27 cellular contexts compared by ENCODE assay signal in the genomic region with DNA sequence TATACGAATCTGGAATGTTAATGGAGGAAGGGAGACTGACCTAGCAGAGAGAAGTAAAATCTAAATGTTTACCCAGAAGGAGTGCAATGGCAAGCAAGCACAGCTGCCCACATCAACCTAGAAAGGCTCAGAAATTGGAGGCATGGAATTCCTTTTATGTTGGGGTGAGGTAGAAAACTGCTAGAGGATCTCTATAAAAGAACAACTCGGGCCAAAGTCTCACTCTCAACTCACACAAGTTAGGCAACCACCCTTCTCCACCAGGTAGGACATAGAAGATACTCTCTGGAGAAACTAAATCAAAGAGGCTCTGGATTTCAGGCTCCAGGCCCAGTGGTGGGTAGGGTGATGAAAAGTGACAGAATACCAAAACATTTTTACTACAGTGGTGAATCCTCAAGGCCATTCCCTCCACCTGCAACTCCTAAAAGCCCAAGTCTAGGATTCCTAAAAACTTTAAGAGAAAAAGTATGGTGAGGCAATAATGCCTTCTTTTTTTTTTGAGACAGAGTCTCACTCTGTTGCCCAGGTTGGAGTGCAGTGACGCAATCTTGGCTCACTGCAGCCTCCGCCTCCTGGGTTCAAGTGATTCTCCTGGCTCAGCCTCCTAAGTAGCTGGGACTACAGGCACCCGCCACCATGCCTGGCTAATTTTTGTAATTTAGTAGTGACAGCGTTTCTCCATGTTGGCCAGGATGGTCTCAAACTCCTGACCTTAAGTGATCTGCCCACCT. TPM values are rescaled to one million over a fixed set of nuclear protein-coding genes. Genes with fewer than 3 reads are reported as not detected.
"Had no signal": no experiment of that assay in that cellular context is flagged by ENCODE, and none has a peak within 500 bp of the region (broad histone marks: within the 10 kb centered on the region; RNA-seq: fewer than 3 reads in every experiment).

No MANE protein-coding gene starts in this region.

- H3K27ac ChIP-seq: adrenal gland, breast epithelium, WERI-Rb-1 had no signal

- H3K27me3 Mint-ChIP-seq: activated naive CD4-positive, alpha-beta T cell treated with anti-CD3 and anti-CD28 coated beads, Interleukin-2, amount 10 ng/mL, durations not matched to agents 7 days and 5 days had no signal

- H3K9me3 Mint-ChIP-seq: activated CD4-positive, alpha-beta memory T cell treated with anti-CD3 and anti-CD28 coated beads, Interleukin-2, amount 10 ng/mL, durations not matched to agents 7 days and 5 days; activated naive CD4-positive, alpha-beta T cell treated with anti-CD3 and anti-CD28 coated beads, Interleukin-2, amount 10 ng/mL, durations not matched to agents 7 days and 5 days; activated naive CD8-positive, alpha-beta T cell treated with anti-CD3 and anti-CD28 coated beads, Interleukin-2, amount 10 ng/mL, durations not matched to agents 7 days and 5 days; activated T-helper 2 cell treated with anti-CD3 and anti-CD28 coated beads, Interferon-gamma antibody, Interleukin-2, Interleukin-4, amounts not matched to agents 10 μg/mL and 5 μg/mL and 100 μg/mL, durations not matched to agents 14 hours and 24 hours and 36 hours had no signal

- DNase-seq: activated CD4-positive, alpha-beta memory T cell treated with anti-CD3 and anti-CD28 coated beads, Interleukin-2, amount 10 ng/mL, durations not matched to agents 7 days and 5 days; activated CD4-positive, alpha-beta T cell treated with anti-CD3 and anti-CD28 coated beads for 36 hours; activated CD4-positive, alpha-beta T cell treated with anti-CD3 and anti-CD28 coated beads, Interleukin-2, amount 50 U/mL, for 1 hour; activated gamma-delta T cell treated with Interleukin-2 at 50 U/mL for 16 hours; activated naive CD4-positive, alpha-beta T cell treated with anti-CD3 and anti-CD28 coated beads, Interleukin-2, amount 10 ng/mL, durations not matched to agents 7 days and 5 days; activated naive CD8-positive, alpha-beta T cell treated with anti-CD3 and anti-CD28 coated beads, Interleukin-2, amount 10 ng/mL, durations not matched to agents 7 days and 5 days; activated T-cell treated with anti-CD3 and anti-CD28 coated beads for 4 hours; activated T-cell treated with anti-CD3 and anti-CD28 coated beads, Interleukin-2, amount 50 U/mL, for 48 hours; adrenal gland; anterior cingulate cortex; caudate nucleus; Karpas-422; MM.1S; NCI-H1105; NCI-H1436; NCI-H1694 treated with DMSO at 0.1 percent for 48 hours; NCI-H2029 treated with DMSO at 0.1 percent for 48 hours; NCI-H510A treated with DMSO at 0.1 percent for 48 hours; NCI-H69; NK-92 treated with Interleukin-12 subunit alpha and Interleukin-12 subunit beta, amount 100 ng/mL, for 24 hours; OCI-M1; SHP77; T-helper 1 cell; WERI-Rb-1 had no signal

- H3K36me3 Mint-ChIP-seq: activated naive CD4-positive, alpha-beta T cell treated with anti-CD3 and anti-CD28 coated beads, Interleukin-2, amount 10 ng/mL, durations not matched to agents 7 days and 5 days; activated naive CD8-positive, alpha-beta T cell treated with anti-CD3 and anti-CD28 coated beads, Interleukin-2, amount 10 ng/mL, durations not matched to agents 7 days and 5 days had no signal

- H3K4me3 ChIP-seq: adrenal gland, breast epithelium had no signal

- H3K27ac Mint-ChIP-seq: activated CD4-positive, alpha-beta memory T cell treated with anti-CD3 and anti-CD28 coated beads, Interleukin-2, amount 10 ng/mL, durations not matched to agents 7 days and 5 days; activated CD4-positive, alpha-beta T cell treated with anti-CD3 and anti-CD28 coated beads for 36 hours; activated naive CD4-positive, alpha-beta T cell treated with anti-CD3 and anti-CD28 coated beads, Interleukin-2, amount 10 ng/mL, durations not matched to agents 7 days and 5 days; activated naive CD8-positive, alpha-beta T cell treated with anti-CD3 and anti-CD28 coated beads, Interleukin-2, amount 10 ng/mL, durations not matched to agents 7 days and 5 days; activated T-helper 2 cell treated with anti-CD3 and anti-CD28 coated beads, Interferon-gamma antibody, Interleukin-2, Interleukin-4, amounts not matched to agents 10 μg/mL and 5 μg/mL and 100 μg/mL, durations not matched to agents 14 hours and 24 hours and 36 hours had no signal

- H3K9me3 ChIP-seq: adrenal gland, breast epithelium had no signal

- ATAC-seq: activated CD4-positive, alpha-beta T cell treated with anti-CD3 and anti-CD28 coated beads for 36 hours had no signal

- H3K4me1 ChIP-seq: adrenal gland, breast epithelium had no signal

- H3K36me3 ChIP-seq: adrenal gland, breast epithelium, WERI-Rb-1 had no signal

- H3K4me1 Mint-ChIP-seq: activated CD4-positive, alpha-beta memory T cell treated with anti-CD3 and anti-CD28 coated beads, Interleukin-2, amount 10 ng/mL, durations not matched to agents 7 days and 5 days; activated CD4-positive, alpha-beta T cell treated with anti-CD3 and anti-CD28 coated beads for 36 hours; activated naive CD4-positive, alpha-beta T cell treated with anti-CD3 and anti-CD28 coated beads, Interleukin-2, amount 10 ng/mL, durations not matched to agents 7 days and 5 days; activated naive CD8-positive, alpha-beta T cell treated with anti-CD3 and anti-CD28 coated beads, Interleukin-2, amount 10 ng/mL, durations not matched to agents 7 days and 5 days had no signal

- H3K4me3 Mint-ChIP-seq: activated CD4-positive, alpha-beta memory T cell treated with anti-CD3 and anti-CD28 coated beads, Interleukin-2, amount 10 ng/mL, durations not matched to agents 7 days and 5 days; activated CD4-positive, alpha-beta T cell treated with anti-CD3 and anti-CD28 coated beads for 36 hours; activated naive CD4-positive, alpha-beta T cell treated with anti-CD3 and anti-CD28 coated beads, Interleukin-2, amount 10 ng/mL, durations not matched to agents 7 days and 5 days; activated naive CD8-positive, alpha-beta T cell treated with anti-CD3 and anti-CD28 coated beads, Interleukin-2, amount 10 ng/mL, durations not matched to agents 7 days and 5 days had no signal

- H3K27me3 ChIP-seq: adrenal gland, breast epithelium had no signal

RNA-seq across cellular contexts. Expression of gene ADGRG6, which starts 9.4 kb away (rescaled TPM):
- total RNA-seq: activated CD4-positive, alpha-beta memory T cell treated with anti-CD3 and anti-CD28 coated beads, Interleukin-2, amount 10 ng/mL, durations not matched to agents 7 days and 5 days; T-helper 2 cell treated with Interferon-gamma antibody and Interleukin-4, amounts not matched to agents 100 ng/mL and 5 ng/mL, for 36 hours had no signal
